In genomic region chr6:2938632-2939083, GRCh38 we compare ENCODE assay signal across 10 cellular contexts. TPM values are rescaled to one million over a fixed set of nuclear protein-coding genes. Genes with fewer than 3 reads are reported as not detected.
DNase-seq lines count a peak whose midpoint lies in the region; TF ChIP-seq lines count a peak whose summit lies in the region.
"Had no signal": no experiment of that assay in that cellular context is flagged by ENCODE, and none has a peak within 500 bp of the region (broad histone marks: within the 10 kb centered on the region; RNA-seq: fewer than 3 reads in every experiment).

No MANE protein-coding gene starts in this region.

- no peaks in the 10 kb centered on the region for H3K36me3 ChIP-seq in Peyer's patch

- H3K27ac ChIP-seq in Peyer's patch: no peak overlapping the region

- H3K4me3 ChIP-seq in Peyer's patch (no peak overlapping the region), fibroblast of the aortic adventitia (ENCODE audit: low read depth, low read length) (no peak overlapping the region)

- H3K4me3 Mint-ChIP-seq in activated naive CD4-positive, alpha-beta T cell treated with anti-CD3 and anti-CD28 coated beads, Interleukin-2, amount 50 U/mL, for 24 hours: no peak overlapping the region
- H3K4me3 Mint-ChIP-seq in type B pancreatic cell: no peak overlapping the region

- H3K36me3 Mint-ChIP-seq in activated naive CD4-positive, alpha-beta T cell treated with anti-CD3 and anti-CD28 coated beads, Interleukin-2, amount 50 U/mL, for 24 hours: peaks cover 7% of the 10 kb centered on the region
- H3K36me3 Mint-ChIP-seq in type B pancreatic cell: no peaks in the 10 kb centered on the region

- peaks cover 58% of the 10 kb centered on the region for H3K4me1 Mint-ChIP-seq in activated naive CD4-positive, alpha-beta T cell treated with anti-CD3 and anti-CD28 coated beads, Interleukin-2, amount 50 U/mL, for 24 hours
- H3K4me1 Mint-ChIP-seq in type B pancreatic cell (ENCODE audit: unreplicated experiment): peaks cover 11% of the 10 kb centered on the region

- no peaks in the 10 kb centered on the region for H3K9me3 ChIP-seq in Peyer's patch

- no peaks in the 10 kb centered on the region for H3K27me3 ChIP-seq in Peyer's patch

- no peak for TF ChIP-seq POLR2A in Peyer's patch (IDR thresholded peaks at IDR 0.05)

- no peaks in the 10 kb centered on the region for H3K9me3 Mint-ChIP-seq in activated naive CD4-positive, alpha-beta T cell treated with anti-CD3 and anti-CD28 coated beads, Interleukin-2, amount 50 U/mL, for 24 hours
- no peaks in the 10 kb centered on the region for H3K9me3 Mint-ChIP-seq in type B pancreatic cell

- DNase-seq in activated naive CD4-positive, alpha-beta T cell treated with Interleukin-2 at 50 U/mL for 16 hours: no peak
- DNase-seq in Peyer's patch: peak in 2 of 3 donors; percentile 15 to 62
- DNase-seq in fibroblast of the aortic adventitia (ENCODE audit: low read depth): no peak
- peak; percentile 36 for DNase-seq in type B pancreatic cell (ENCODE audit: extremely low spot score, unreplicated experiment)
- no peak for DNase-seq in NCI-H510A treated with DMSO at 0.1 percent for 48 hours (lab: John Stamatoyannopoulos, UW)
- no peak for DNase-seq in foreskin melanocyte
- no peak for DNase-seq in activated gamma-delta T cell (lab: John Stamatoyannopoulos, UW)
- DNase-seq: COR-L47, glutamatergic neuron had no signal

- peak in 4 of 6 experiments; percentile 41 to 66 (median 52) for TF ChIP-seq CTCF in Peyer's patch (IDR thresholded peaks at IDR 0.05)
- peak; percentile 21 for TF ChIP-seq CTCF in fibroblast of the aortic adventitia (IDR thresholded peaks at IDR 0.05; ENCODE audit: insufficient read depth, low read length)
- TF ChIP-seq CTCF in type B pancreatic cell (conservative IDR thresholded peaks at IDR 0.05): no peak

- H3K27ac Mint-ChIP-seq in activated naive CD4-positive, alpha-beta T cell treated with anti-CD3 and anti-CD28 coated beads, Interleukin-2, amount 50 U/mL, for 24 hours: peak overlapping the region; percentile 55
- H3K27ac Mint-ChIP-seq in type B pancreatic cell: no peak overlapping the region

- H3K4me1 ChIP-seq in Peyer's patch: peaks cover 0 to 7% (median 2%) of the 10 kb centered on the region in 4 donors

- H3K27me3 Mint-ChIP-seq in activated naive CD4-positive, alpha-beta T cell treated with anti-CD3 and anti-CD28 coated beads, Interleukin-2, amount 50 U/mL, for 24 hours: no peaks in the 10 kb centered on the region
- no peaks in the 10 kb centered on the region for H3K27me3 Mint-ChIP-seq in type B pancreatic cell

RNA-seq across cellular contexts. Expression of gene SERPINB6, which starts 32.7 kb away (rescaled TPM):
- 100 to 1,000 TPM; 170 to 462 (median 219) TPM for total RNA-seq in Peyer's patch
- 102 and 164 TPM in 2 replicates for total RNA-seq in fibroblast of the aortic adventitia (ENCODE audit: low replicate concordance)
- total RNA-seq in type B pancreatic cell (ENCODE audit: low replicate concordance): 57.5 and 61.2 TPM in 2 replicates

RNA-seq across cellular contexts. Expression of gene SERPINB9, which starts 35.5 kb away (rescaled TPM):
- total RNA-seq in Peyer's patch: 10 to 100 TPM in 1 of 4 donors, 1 to 10 TPM in 3; 2.9 to 13.2 (median 4.0) TPM
- total RNA-seq in fibroblast of the aortic adventitia (ENCODE audit: low replicate concordance): 3.3 and 9.3 TPM in 2 replicates
- 6.0 and 6.5 TPM in 2 replicates for total RNA-seq in type B pancreatic cell (ENCODE audit: low replicate concordance)

Comparison
In these comparisons a context has a peak if more than half of its experiments do, and no peak if none do; other contexts are left out.
1. DNase-seq: peak in Peyer's patch (2 of 3) and type B pancreatic cell (single experiment); none in activated naive CD4-positive, alpha-beta T cell treated with Interleukin-2 at 50 U/mL for 16 hours (single experiment), fibroblast of the aortic adventitia (single experiment), NCI-H510A treated with DMSO at 0.1 percent for 48 hours (single experiment), foreskin melanocyte (single experiment) and activated gamma-delta T cell (single experiment).